8 cellular contexts compared by ENCODE assay signal in genomic region chr17:44108440-44109311, GRCh38. TPM values are rescaled to one million over a fixed set of nuclear protein-coding genes. Genes with fewer than 3 reads are reported as not detected.
A peak's percentile ranks its signal among the peaks of the same experiment; 100 is the strongest.
DNase-seq lines count a peak whose midpoint lies in the region; ATAC-seq and TF ChIP-seq lines count a peak whose summit lies in the region.

No MANE protein-coding gene starts in this region.

- H3K4me3 Mint-ChIP-seq in brain (peak overlapping the region in 4 of 5 experiments; percentile 61 to 78 (median 71)), immature natural killer cell (no peak overlapping the region)

- H3K36me3 Mint-ChIP-seq in brain (peaks cover 5% of the 10 kb centered on the region), immature natural killer cell (no peaks in the 10 kb centered on the region)

- H3K4me1 Mint-ChIP-seq in brain (peaks cover 83% of the 10 kb centered on the region), immature natural killer cell (peaks cover 16 to 17% of the 10 kb centered on the region in 2 donors)

- H3K27me3 Mint-ChIP-seq in brain (no peaks in the 10 kb centered on the region), immature natural killer cell (ENCODE audit: low read depth in 3 of 3) (peaks cover 0 to 7% (median 0%) of the 10 kb centered on the region in 3 donors)

- DNase-seq in HuH-7 (ENCODE audit: low spot score) (peak; percentile 65), left colon (peak; percentile 55 to 85), immature natural killer cell (no peak)
- no peak for DNase-seq in effector CD8-positive, alpha-beta T cell (lab: John Stamatoyannopoulos, UW)

- peak overlapping the region; percentile 48 to 94 (median 63) for H3K27ac Mint-ChIP-seq in brain
- no peak overlapping the region for H3K27ac Mint-ChIP-seq in immature natural killer cell

- no peak for ATAC-seq in left colon
- ATAC-seq in HG02763 (IDR thresholded peaks at IDR 0.05; ENCODE audit: unreplicated experiment) = no peak
- ATAC-seq in GM21529 (IDR thresholded peaks at IDR 0.05; ENCODE audit: unreplicated experiment) = no peak

- TF ChIP-seq CTCF in brain (conservative IDR thresholded peaks at IDR 0.05) = no peak

- peak overlapping the region; percentile 98 for H3K27ac ChIP-seq in temporal lobe (ENCODE audit: low read depth, low read length)

- intact Hi-C loops in left colon (cut with DNase I, micrococcal nuclease) = no loop called here

- H3K9me3 Mint-ChIP-seq in brain = no peaks in the 10 kb centered on the region
- H3K9me3 Mint-ChIP-seq in immature natural killer cell = no peaks in the 10 kb centered on the region

RNA-seq across cellular contexts. Expression of gene HDAC5, which starts 14.8 kb away (rescaled TPM):
- polyA plus RNA-seq in brain (ENCODE audit: insufficient read depth, low read depth, low replicate concordance) = 123 TPM
- total RNA-seq in left colon = 10 to 100 TPM; 13.8 to 42.8 TPM
- 60.2 TPM for total RNA-seq in temporal lobe
- polyA plus RNA-seq in immature natural killer cell = 10 to 100 TPM; 12.0 to 28.7 (median 20.3) TPM

RNA-seq across cellular contexts. Expression of gene HROB, which starts 33.1 kb away (rescaled TPM):
- polyA plus RNA-seq in brain (ENCODE audit: insufficient read depth, low read depth, low replicate concordance) = 3.9 TPM
- total RNA-seq in left colon = 1 to 10 TPM in 1 of 2 donors, under 1 TPM in 1; 0.78 to 3.6 TPM
- 0.74 TPM for total RNA-seq in temporal lobe
- polyA plus RNA-seq in immature natural killer cell = 1 to 10 TPM in 1 of 3 donors, under 1 TPM in 1, not detected in 1; 0.22 to 1.0 TPM

RNA-seq across cellular contexts. Expression of gene G6PC3, which starts 38.1 kb away (rescaled TPM):
- polyA plus RNA-seq in brain (ENCODE audit: insufficient read depth, low read depth, low replicate concordance) = 187 TPM
- total RNA-seq in left colon = 10 to 100 TPM; 31.2 to 38.2 TPM
- 11.3 TPM for total RNA-seq in temporal lobe
- 10 to 100 TPM; 30.9 to 41.6 (median 31.5) TPM for polyA plus RNA-seq in immature natural killer cell

RNA-seq across cellular contexts. Expression of gene LSM12, which starts 42.2 kb away (rescaled TPM):
- polyA plus RNA-seq in brain (ENCODE audit: insufficient read depth, low read depth, low replicate concordance) (45.1 TPM), immature natural killer cell (10 to 100 TPM; 56.5 to 82.6 (median 77.9) TPM)
- total RNA-seq in left colon (10 to 100 TPM; 43.4 to 59.7 TPM), temporal lobe (11.6 TPM)

Comparison
In these comparisons a context has a peak if more than half of its experiments do, and no peak if none do; other contexts are left out.
1. DNase-seq: peak in HuH-7 (single experiment) and left colon (2 of 2); none in effector CD8-positive, alpha-beta T cell (single experiment) and immature natural killer cell (0 of 3).
2. H3K27ac Mint-ChIP-seq: peak in brain (5 of 5); none in immature natural killer cell (0 of 6).
3. H3K4me3 Mint-ChIP-seq: peak in brain (4 of 5); none in immature natural killer cell (0 of 5).